Comparison of ENCODE assay signal across 1 cellular context in genomic region chr5:115396079-115396478, GRCh38.
TF ChIP-seq lines count a peak whose summit lies in the region.

No MANE protein-coding gene starts in this region.

TF ChIP-seq in IMR-90, 13 proteins besides CTCF, POLR2A, EP300 and RAD21 (continued from another document):
- no peak for TF ChIP-seq RFX5 (IDR thresholded peaks at IDR 0.05; ENCODE audit: low read depth, low read length)
- no peak for TF ChIP-seq USF2 (IDR thresholded peaks at IDR 0.05; ENCODE audit: low read depth, low read length)
- no peak for TF ChIP-seq BHLHE40 (IDR thresholded peaks at IDR 0.05; ENCODE audit: low read depth, low read length)
